In the genomic region with DNA sequence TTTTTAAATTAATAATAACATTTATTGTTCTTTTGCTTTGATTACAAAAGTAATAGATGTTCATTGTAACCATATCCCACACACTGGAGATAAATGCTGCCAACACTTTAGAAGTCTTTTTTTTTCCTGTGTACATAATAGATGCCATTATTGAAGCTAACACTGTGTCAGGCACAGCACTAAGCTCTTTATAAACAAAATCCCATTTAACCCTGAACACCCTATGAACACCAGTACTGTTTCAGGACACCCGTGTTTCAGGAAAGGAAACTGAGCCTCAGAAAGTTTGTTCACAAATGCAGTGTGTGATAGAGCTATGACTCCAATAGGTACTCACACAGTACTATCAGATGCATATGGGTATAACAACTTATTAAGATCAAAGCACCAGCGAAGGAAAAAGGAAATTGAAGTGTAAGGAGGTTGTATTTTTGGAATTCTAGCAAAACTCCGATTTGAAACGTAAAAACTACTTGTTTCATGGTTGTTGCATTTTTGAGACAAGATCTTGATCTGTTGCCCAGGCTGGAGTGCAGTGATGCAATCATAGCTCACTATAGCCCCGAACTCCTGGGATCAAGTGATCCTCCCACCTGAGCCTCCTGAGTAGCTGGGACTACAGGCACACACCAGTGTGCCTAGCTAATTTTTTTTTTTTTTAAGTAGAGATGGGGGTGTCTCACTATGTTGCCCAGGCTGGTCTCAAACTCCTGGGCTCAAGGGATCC, we compare ENCODE assay signal across 1 cellular context.
TF ChIP-seq lines count a peak whose summit lies in the region.

No MANE protein-coding gene starts in this region.

TF ChIP-seq in HEK293, 187 proteins besides CTCF, POLR2A, EP300 and RAD21:
- no peak for TF ChIP-seq ZNF747 (tag by site-specific recombination; IDR thresholded peaks at IDR 0.05)
- TF ChIP-seq ZBTB17 (tag by site-specific recombination; IDR thresholded peaks at IDR 0.05) = peak; percentile 26; the same call in 1 of the 2 replicates
